In the genomic region with DNA sequence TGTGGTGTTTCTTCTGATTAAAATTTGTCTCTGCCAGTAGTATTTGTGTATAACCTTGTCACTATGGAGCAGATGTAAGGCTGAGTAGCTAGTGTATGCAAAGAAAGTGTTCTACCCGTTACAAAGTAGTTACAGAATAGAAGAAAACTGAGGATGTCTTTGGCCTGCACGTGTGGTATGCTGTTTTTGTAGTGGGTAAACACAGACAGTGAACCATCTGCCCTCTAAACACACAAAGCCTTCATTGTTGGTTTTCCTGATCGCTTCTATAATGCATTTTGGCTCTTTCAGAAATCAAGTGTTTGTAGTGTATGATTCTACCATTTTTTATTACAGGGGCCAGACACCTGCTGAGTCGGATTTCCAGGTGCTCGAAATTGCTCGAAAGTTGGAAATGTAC, we compare ENCODE assay signal across 16 cellular contexts.
DNase-seq lines count a peak whose midpoint lies in the region; ATAC-seq and TF ChIP-seq lines count a peak whose summit lies in the region.
"Had no signal": no experiment of that assay in that cellular context is flagged by ENCODE, and none has a peak within 500 bp of the region (broad histone marks: within the 10 kb centered on the region; RNA-seq: fewer than 3 reads in every experiment).

No MANE protein-coding gene starts in this region.

- peaks cover 15% of the 10 kb centered on the region for H3K36me3 Mint-ChIP-seq in T-helper 2 cell treated with Interferon-gamma antibody and Interleukin-4, amounts not matched to agents 5 μg/mL and 100 μg/mL, for 36 hours (ENCODE audit: low read depth)

- no peaks in the 10 kb centered on the region for H3K27me3 ChIP-seq in upper lobe of right lung
- H3K27me3 ChIP-seq: adrenal gland, Peyer's patch had no signal

- DNase-seq in COR-L47 (lab: John Stamatoyannopoulos, UW): peak; percentile 40
- peak; percentile 45 for DNase-seq in NCI-H1436 treated with DMSO at 0.1 percent for 48 hours (lab: John Stamatoyannopoulos, UW)
- peak; percentile 78 for DNase-seq in NCI-H345 treated with DMSO at 0.1 percent for 48 hours (lab: John Stamatoyannopoulos, UW; ENCODE audit: unreplicated experiment)
- peak; percentile 47 for DNase-seq in inferior parietal cortex (ENCODE audit: extremely low spot score)
- DNase-seq in T-helper 2 cell treated with Interferon-gamma antibody and Interleukin-4, amounts not matched to agents 5 μg/mL and 100 μg/mL, for 36 hours (ENCODE audit: low spot score): no peak
- DNase-seq in upper lobe of right lung: no peak
- DNase-seq in HK-2 (ENCODE audit: unreplicated experiment): no peak
- DNase-seq in dermis blood vessel endothelial cell: no peak
- DNase-seq: adrenal gland; effector CD8-positive, alpha-beta T cell; HFFc6; Peyer's patch; SK-N-SH; T1000 had no signal

- H3K4me1 Mint-ChIP-seq in T-helper 2 cell treated with Interferon-gamma antibody and Interleukin-4, amounts not matched to agents 5 μg/mL and 100 μg/mL, for 36 hours (ENCODE audit: low read depth): no peaks in the 10 kb centered on the region
- H3K4me1 Mint-ChIP-seq: memory B cell had no signal

- no peak for ATAC-seq in upper lobe of right lung
- ATAC-seq: natural killer cell treated with Interleukin-12 subunit alpha and Interleukin-12 subunit beta and Interleukin-15 and Interleukin-18, amount 100 ng/mL, for 72 hours had no signal

- H3K9me3 Mint-ChIP-seq in T-helper 2 cell treated with Interferon-gamma antibody and Interleukin-4, amounts not matched to agents 5 μg/mL and 100 μg/mL, for 36 hours: peaks cover 5% of the 10 kb centered on the region

- H3K4me3 Mint-ChIP-seq in T-helper 2 cell treated with Interferon-gamma antibody and Interleukin-4, amounts not matched to agents 5 μg/mL and 100 μg/mL, for 36 hours: no peak overlapping the region
- H3K4me3 Mint-ChIP-seq: HFFc6; memory B cell; natural killer cell treated with Interleukin-12 subunit alpha and Interleukin-12 subunit beta and Interleukin-15 and Interleukin-18, amount 100 ng/mL, for 72 hours had no signal

- no peaks in the 10 kb centered on the region for H3K4me1 ChIP-seq in upper lobe of right lung
- H3K4me1 ChIP-seq: adrenal gland, Peyer's patch had no signal

- H3K27ac Mint-ChIP-seq in T-helper 2 cell treated with Interferon-gamma antibody and Interleukin-4, amounts not matched to agents 5 μg/mL and 100 μg/mL, for 36 hours: no peak overlapping the region
- H3K27ac Mint-ChIP-seq: HFFc6; memory B cell; natural killer cell treated with Interleukin-12 subunit alpha and Interleukin-12 subunit beta and Interleukin-15 and Interleukin-18, amount 100 ng/mL, for 72 hours had no signal

- no peaks in the 10 kb centered on the region for H3K27me3 Mint-ChIP-seq in T-helper 2 cell treated with Interferon-gamma antibody and Interleukin-4, amounts not matched to agents 5 μg/mL and 100 μg/mL, for 36 hours (ENCODE audit: low read depth)
- H3K27me3 Mint-ChIP-seq: memory B cell; natural killer cell treated with Interleukin-12 subunit alpha and Interleukin-12 subunit beta and Interleukin-15 and Interleukin-18, amount 100 ng/mL, for 72 hours had no signal

- no peak overlapping the region for H3K4me3 ChIP-seq in upper lobe of right lung
- H3K4me3 ChIP-seq: adrenal gland, Peyer's patch had no signal

- intact Hi-C loops in upper lobe of right lung (cut with DNase I): no loop called here

- H3K9me3 ChIP-seq in upper lobe of right lung: no peaks in the 10 kb centered on the region
- H3K9me3 ChIP-seq: adrenal gland, Peyer's patch had no signal

- H3K27ac ChIP-seq in upper lobe of right lung: no peak overlapping the region
- H3K27ac ChIP-seq: adrenal gland, Peyer's patch had no signal

- no peak for TF ChIP-seq CTCF in upper lobe of right lung (IDR thresholded peaks at IDR 0.05)

- peaks cover 77% of the 10 kb centered on the region for H3K36me3 ChIP-seq in upper lobe of right lung

Comparison
In these comparisons a context has a peak if more than half of its experiments do, and no peak if none do; other contexts are left out.
1. DNase-seq: peak in COR-L47 (single experiment), NCI-H1436 treated with DMSO at 0.1 percent for 48 hours (single experiment), NCI-H345 treated with DMSO at 0.1 percent for 48 hours (single experiment) and inferior parietal cortex (single experiment); none in T-helper 2 cell treated with Interferon-gamma antibody and Interleukin-4, amounts not matched to agents 5 μg/mL and 100 μg/mL, for 36 hours (single experiment), upper lobe of right lung (single experiment), HK-2 (single experiment) and dermis blood vessel endothelial cell (single experiment).